Comparison of ENCODE assay signal across 1 cellular context in the genomic region with DNA sequence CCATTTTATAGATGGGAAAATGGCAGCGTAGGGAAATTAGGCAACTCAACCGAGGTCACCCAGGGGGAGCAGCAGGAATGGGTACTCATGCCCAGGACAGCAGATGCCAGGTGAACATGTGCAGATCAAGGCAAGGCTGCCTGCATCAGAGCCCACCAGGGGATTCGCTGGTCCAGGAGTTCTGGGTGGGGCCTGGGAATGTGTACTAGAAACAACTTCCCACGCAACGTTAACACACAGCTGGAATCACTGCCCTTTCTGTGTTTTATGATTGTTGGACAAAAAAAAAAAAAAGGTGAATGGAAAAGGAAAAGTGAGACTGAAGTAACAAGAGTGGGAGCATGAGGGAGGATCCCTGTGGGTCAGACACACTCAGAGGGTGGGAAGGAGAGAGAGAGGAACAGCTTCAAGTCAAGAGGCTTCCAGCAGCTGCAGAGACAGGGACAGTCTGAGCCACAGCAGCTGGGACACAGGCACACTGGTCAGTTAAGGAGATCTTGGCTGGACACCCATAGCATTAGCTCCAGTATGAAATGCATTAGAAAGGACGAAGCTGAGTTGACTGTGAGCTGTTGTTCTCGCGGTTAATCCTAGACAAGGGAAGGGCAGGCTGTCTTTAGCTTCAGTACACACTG.
TF ChIP-seq lines count a peak whose summit lies in the region.

No MANE protein-coding gene starts in this region.

TF ChIP-seq in H1, 55 proteins besides CTCF, POLR2A, EP300 and RAD21:
- TF ChIP-seq CHD2 (IDR thresholded peaks at IDR 0.05; ENCODE audit: low read length), result no peak
- TF ChIP-seq CHD1 (IDR thresholded peaks at IDR 0.05; ENCODE audit: low read depth, low read length), result no peak
- no peak for TF ChIP-seq RFX5 (IDR thresholded peaks at IDR 0.05; ENCODE audit: borderline replicate concordance, low read depth, low read length)
- TF ChIP-seq JUND (IDR thresholded peaks at IDR 0.05; ENCODE audit: low read length), result no peak
- no peak for TF ChIP-seq MAFK (IDR thresholded peaks at IDR 0.05; ENCODE audit: low read depth, low read length)
- no peak for TF ChIP-seq SIN3A (conservative IDR thresholded peaks at IDR 0.05 in 1 of 2, IDR thresholded peaks at IDR 0.05 in 1 of 2; ENCODE audit: low read depth in 1 of 2, low read length in 2 of 2)
- no peak for TF ChIP-seq GABPA (IDR thresholded peaks at IDR 0.05; ENCODE audit: borderline replicate concordance, insufficient read depth, low read length)
- no peak for TF ChIP-seq SIX5 (IDR thresholded peaks at IDR 0.05; ENCODE audit: low read depth, low read length)
- TF ChIP-seq JUN (IDR thresholded peaks at IDR 0.05; ENCODE audit: low read depth, low read length), result no peak
- no peak for TF ChIP-seq SP4 (IDR thresholded peaks at IDR 0.05; ENCODE audit: low read length)
- no peak for TF ChIP-seq RBBP5 (IDR thresholded peaks at IDR 0.05; ENCODE audit: borderline replicate concordance, low read depth, low read length)
- TF ChIP-seq TEAD4 (IDR thresholded peaks at IDR 0.05; ENCODE audit: low read depth, low read length), result no peak
- TF ChIP-seq GTF2F1 (IDR thresholded peaks at IDR 0.05; ENCODE audit: borderline replicate concordance, low read depth, low read length), result no peak
